Comparison of ENCODE assay signal across 1 cellular context in the genomic region with DNA sequence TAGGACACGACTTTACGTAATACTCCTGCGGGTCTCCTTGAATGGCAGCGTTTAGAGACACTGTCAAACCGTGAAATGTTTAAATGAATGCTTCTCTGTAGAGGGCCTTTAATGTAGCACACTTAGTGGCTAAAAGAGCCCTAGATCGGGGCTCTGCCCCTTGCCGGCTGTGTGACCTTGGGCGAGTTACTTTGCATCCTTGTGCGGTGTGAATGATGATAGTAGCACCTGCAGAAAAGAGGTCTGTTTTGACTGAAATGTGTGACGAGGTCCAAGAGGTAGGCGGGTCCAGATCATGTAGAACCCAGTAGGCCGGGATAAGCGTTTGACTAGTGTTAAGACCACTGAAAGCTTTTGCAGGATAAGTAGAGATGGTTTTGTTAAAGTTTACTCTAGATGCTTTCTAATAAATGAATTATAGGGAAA.
TF ChIP-seq lines count a peak whose summit lies in the region.

No MANE protein-coding gene starts in this region.

TF ChIP-seq in K562, 482 proteins besides CTCF, POLR2A, EP300 and RAD21 (continued from another document):
- TF ChIP-seq, protein P1, sequence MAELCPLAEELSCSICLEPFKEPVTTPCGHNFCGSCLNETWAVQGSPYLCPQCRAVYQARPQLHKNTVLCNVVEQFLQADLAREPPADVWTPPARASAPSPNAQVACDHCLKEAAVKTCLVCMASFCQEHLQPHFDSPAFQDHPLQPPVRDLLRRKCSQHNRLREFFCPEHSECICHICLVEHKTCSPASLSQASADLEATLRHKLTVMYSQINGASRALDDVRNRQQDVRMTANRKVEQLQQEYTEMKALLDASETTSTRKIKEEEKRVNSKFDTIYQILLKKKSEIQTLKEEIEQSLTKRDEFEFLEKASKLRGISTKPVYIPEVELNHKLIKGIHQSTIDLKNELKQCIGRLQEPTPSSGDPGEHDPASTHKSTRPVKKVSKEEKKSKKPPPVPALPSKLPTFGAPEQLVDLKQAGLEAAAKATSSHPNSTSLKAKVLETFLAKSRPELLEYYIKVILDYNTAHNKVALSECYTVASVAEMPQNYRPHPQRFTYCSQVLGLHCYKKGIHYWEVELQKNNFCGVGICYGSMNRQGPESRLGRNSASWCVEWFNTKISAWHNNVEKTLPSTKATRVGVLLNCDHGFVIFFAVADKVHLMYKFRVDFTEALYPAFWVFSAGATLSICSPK (IDR thresholded peaks at IDR 0.05; ENCODE audit: borderline replicate concordance) = no peak
- TF ChIP-seq RFX7 (CRISPR knock-in tag; IDR thresholded peaks at IDR 0.05) (no peak), ZNF263 (CRISPR knock-in tag; IDR thresholded peaks at IDR 0.05; ENCODE audit: borderline replicate concordance) (no peak), NR2F6 (CRISPR knock-in tag; IDR thresholded peaks at IDR 0.05) (no peak), CEBPG (CRISPR knock-in tag; IDR thresholded peaks at IDR 0.05) (no peak), CEBPG (tag; conservative IDR thresholded peaks at IDR 0.05 in 1 of 2, IDR thresholded peaks at IDR 0.05 in 1 of 2) (peak; percentile 32 to 47; a peak in 2 of 4 replicates), NRF1 (conservative IDR thresholded peaks at IDR 0.05 in 1 of 2, IDR thresholded peaks at IDR 0.05 in 1 of 2) (no peak), ARNT (IDR thresholded peaks at IDR 0.05) (no peak), ARID1B (IDR thresholded peaks at IDR 0.05) (no peak), CBFB (CRISPR knock-in tag; IDR thresholded peaks at IDR 0.05) (no peak), NR2C2 (CRISPR knock-in tag; IDR thresholded peaks at IDR 0.05) (no peak), NR2C2 (tag; IDR thresholded peaks at IDR 0.05) (no peak), ZNF764 (CRISPR knock-in tag; IDR thresholded peaks at IDR 0.05; ENCODE audit: low read depth) (no peak), ZNF165 (CRISPR knock-in tag; IDR thresholded peaks at IDR 0.05; ENCODE audit: borderline replicate concordance) (no peak), ESRRA (IDR thresholded peaks at IDR 0.05; ENCODE audit: borderline replicate concordance, low read depth) (peak; percentile 83), COPS2 (conservative IDR thresholded peaks at IDR 0.05) (no peak), TAF15 (IDR thresholded peaks at IDR 0.05; ENCODE audit: low read depth, low read length) (no peak), ZEB2 (IDR thresholded peaks at IDR 0.05) (0 out of 2 replicates have a peak, but pooled peaks have one; percentile 38)
TF ChIP-seq in K562: peak in this region for 7.
